In the genomic region with DNA sequence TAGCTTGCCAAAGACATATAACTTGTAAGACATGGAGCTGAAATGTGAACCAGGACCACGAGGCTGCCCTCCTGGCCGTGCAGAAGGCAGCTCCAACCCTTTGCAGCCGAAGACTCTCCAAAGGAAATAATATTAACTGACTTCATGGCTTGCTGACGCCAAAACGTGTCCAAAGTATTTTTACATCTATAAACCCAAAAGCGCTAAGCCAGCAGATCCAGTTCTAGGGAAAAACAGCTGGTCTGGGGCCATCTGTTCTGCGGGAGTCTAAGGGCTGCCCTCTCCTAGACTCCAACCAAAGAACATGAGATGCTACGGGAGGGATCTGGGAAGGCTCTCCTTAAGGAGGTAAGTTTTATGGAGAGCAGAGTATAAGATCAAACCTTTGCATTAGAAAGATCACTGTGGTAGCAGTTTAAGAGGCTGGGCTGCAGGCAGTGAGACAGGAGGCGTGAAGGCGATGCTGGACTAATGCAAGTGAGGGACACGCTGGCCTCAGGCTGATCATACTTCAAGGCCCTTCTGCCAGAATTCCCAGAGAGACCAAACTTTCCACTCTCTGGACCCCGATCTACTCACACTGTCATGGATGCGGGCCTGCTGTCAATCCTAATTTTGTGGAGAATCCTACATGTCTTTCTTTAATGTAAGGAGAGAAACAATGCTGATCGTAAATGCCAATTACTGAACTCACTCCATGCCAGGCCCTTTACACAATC, we compare ENCODE assay signal across 9 cellular contexts. TPM values are rescaled to one million over a fixed set of nuclear protein-coding genes. Genes with fewer than 3 reads are reported as not detected.
DNase-seq lines count a peak whose midpoint lies in the region; ATAC-seq and TF ChIP-seq lines count a peak whose summit lies in the region.
"Had no signal": no experiment of that assay in that cellular context is flagged by ENCODE, and none has a peak within 500 bp of the region (broad histone marks: within the 10 kb centered on the region; RNA-seq: fewer than 3 reads in every experiment).

No MANE protein-coding gene starts in this region.

- H3K36me3 ChIP-seq in Karpas-422 (ENCODE audit: insufficient read depth, low read length), result no peaks in the 10 kb centered on the region
- H3K36me3 ChIP-seq in colonic mucosa, result no peaks in the 10 kb centered on the region

- peak overlapping the region in 1 of 2 donors; percentile 78 for H3K27ac Mint-ChIP-seq in natural killer cell treated with Interleukin-12 subunit alpha and Interleukin-12 subunit beta and Interleukin-15 and Interleukin-18, amount 100 ng/mL, for 72 hours

- no peaks in the 10 kb centered on the region for H3K27me3 Mint-ChIP-seq in natural killer cell treated with Interleukin-12 subunit alpha and Interleukin-12 subunit beta and Interleukin-15 and Interleukin-18, amount 100 ng/mL, for 72 hours

- H3K27me3 ChIP-seq in Karpas-422 (ENCODE audit: low read length) (no peaks in the 10 kb centered on the region), colonic mucosa (no peaks in the 10 kb centered on the region)

- intact Hi-C loops in colonic mucosa (cut with DNase I), result no loop called here

- DNase-seq in AG10803 (ENCODE audit: low read depth) (no peak), Karpas-422 (no peak), colonic mucosa (no peak), NCI-H2107 (lab: John Stamatoyannopoulos, UW) (no peak), retina (no peak)
- DNase-seq in natural killer cell treated with Interleukin-12 subunit alpha and Interleukin-12 subunit beta and Interleukin-15 and Interleukin-18, amount 100 ng/mL, for 72 hours (ENCODE audit: low spot score), result no peak

- peaks cover 9% of the 10 kb centered on the region; the same call in 1 of the 2 replicates for H3K79me2 ChIP-seq in Karpas-422 (ENCODE audit: low read length)

- H3K4me3 Mint-ChIP-seq in natural killer cell treated with Interleukin-12 subunit alpha and Interleukin-12 subunit beta and Interleukin-15 and Interleukin-18, amount 100 ng/mL, for 72 hours, result peak overlapping the region; percentile 92

- H4K20me1 ChIP-seq in Karpas-422 (ENCODE audit: insufficient read depth, low read depth, low read length), result peaks cover 9% of the 10 kb centered on the region; the same call in 1 of the 2 replicates

- no peak for ATAC-seq in natural killer cell treated with Interleukin-12 subunit alpha and Interleukin-12 subunit beta and Interleukin-15 and Interleukin-18, amount 100 ng/mL, for 72 hours
- ATAC-seq in HG03159 (IDR thresholded peaks at IDR 0.05; ENCODE audit: unreplicated experiment), result no peak
- no peak for ATAC-seq in HG03442 (IDR thresholded peaks at IDR 0.05; ENCODE audit: unreplicated experiment)

- TF ChIP-seq CTCF in AG10803 (conservative IDR thresholded peaks at IDR 0.05; ENCODE audit: low read length) (no peak), colonic mucosa (IDR thresholded peaks at IDR 0.05) (no peak)

- no peaks in the 10 kb centered on the region for H3K9me3 Mint-ChIP-seq in natural killer cell treated with Interleukin-12 subunit alpha and Interleukin-12 subunit beta and Interleukin-15 and Interleukin-18, amount 100 ng/mL, for 72 hours

- peaks cover 56% of the 10 kb centered on the region for H3K4me1 ChIP-seq in Karpas-422 (ENCODE audit: low read length)
- peaks cover 14% of the 10 kb centered on the region for H3K4me1 ChIP-seq in colonic mucosa

- H3K4me3 ChIP-seq in AG10803 (ENCODE audit: low read length), result peak overlapping the region; percentile 87
- peak overlapping the region; percentile 82 for H3K4me3 ChIP-seq in Karpas-422 (ENCODE audit: low read length)
- peak overlapping the region; percentile 43 for H3K4me3 ChIP-seq in colonic mucosa

- no peak overlapping the region for H3K27ac ChIP-seq in Karpas-422 (ENCODE audit: low read length)
- H3K27ac ChIP-seq in colonic mucosa, result peak overlapping the region; percentile 92

- H3K36me3 Mint-ChIP-seq in natural killer cell treated with Interleukin-12 subunit alpha and Interleukin-12 subunit beta and Interleukin-15 and Interleukin-18, amount 100 ng/mL, for 72 hours, result no peaks in the 10 kb centered on the region

- H3K9ac ChIP-seq in Karpas-422 (ENCODE audit: low read length), result peak overlapping the region; percentile 85
- peak overlapping the region; percentile 70 to 78 for H3K9ac ChIP-seq in colonic mucosa (ENCODE audit: low read depth in 2 of 2, low read length in 2 of 2)

- no peak overlapping the region for H2AFZ ChIP-seq in Karpas-422 (ENCODE audit: low read length)

- H3K9me3 ChIP-seq in Karpas-422 (ENCODE audit: low read length) (no peaks in the 10 kb centered on the region), colonic mucosa (no peaks in the 10 kb centered on the region)

- no peaks in the 10 kb centered on the region for H3K9me2 ChIP-seq in Karpas-422 (replicated peaks; ENCODE audit: insufficient read depth, low read length)

- H3K4me2 ChIP-seq in Karpas-422 (ENCODE audit: low read depth, low read length, poor library complexity, severe bottlenecking), result peak overlapping the region; percentile 91

- H3K4me1 Mint-ChIP-seq in natural killer cell treated with Interleukin-12 subunit alpha and Interleukin-12 subunit beta and Interleukin-15 and Interleukin-18, amount 100 ng/mL, for 72 hours (ENCODE audit: low read depth in 2 of 2), result peaks cover 17 to 30% of the 10 kb centered on the region in 2 donors

RNA-seq across cellular contexts. Expression of gene TMEM53, which starts 1.2 kb away (rescaled TPM):
- total RNA-seq in Karpas-422 (2014; rRNA removed; shearing (Covaris generic); ENCODE audit: low replicate concordance), result 10.7 and 13.9 TPM in 2 replicates
- total RNA-seq in colonic mucosa, result 10 to 100 TPM; 26.4 to 29.6 TPM
- total RNA-seq in natural killer cell treated with Interleukin-12 subunit alpha and Interleukin-12 subunit beta and Interleukin-15 and Interleukin-18, amount 100 ng/mL, for 72 hours, result 1 to 10 TPM; 2.8 to 3.8 TPM

RNA-seq across cellular contexts. Expression of gene ARMH1, which starts 1.4 kb away (rescaled TPM):
- 5.4 and 7.7 TPM in 2 replicates for total RNA-seq in Karpas-422 (2014; rRNA removed; shearing (Covaris generic); ENCODE audit: low replicate concordance)
- total RNA-seq in colonic mucosa, result 1 to 10 TPM; 1.3 to 5.1 TPM
- total RNA-seq in natural killer cell treated with Interleukin-12 subunit alpha and Interleukin-12 subunit beta and Interleukin-15 and Interleukin-18, amount 100 ng/mL, for 72 hours, result 1 to 10 TPM; 1.8 to 8.7 TPM

RNA-seq across cellular contexts. Expression of gene RNU5D-1, which starts 57.9 kb away (rescaled TPM):
- total RNA-seq in Karpas-422 (2014; rRNA removed; shearing (Covaris generic); ENCODE audit: low replicate concordance), result not detected in 2 replicates
- not detected for total RNA-seq in colonic mucosa
- total RNA-seq in natural killer cell treated with Interleukin-12 subunit alpha and Interleukin-12 subunit beta and Interleukin-15 and Interleukin-18, amount 100 ng/mL, for 72 hours, result not detected
- total RNA-seq: lung microvascular endothelial cell had no signal
